Comparison of ENCODE assay signal across 10 cellular contexts in the genomic region with DNA sequence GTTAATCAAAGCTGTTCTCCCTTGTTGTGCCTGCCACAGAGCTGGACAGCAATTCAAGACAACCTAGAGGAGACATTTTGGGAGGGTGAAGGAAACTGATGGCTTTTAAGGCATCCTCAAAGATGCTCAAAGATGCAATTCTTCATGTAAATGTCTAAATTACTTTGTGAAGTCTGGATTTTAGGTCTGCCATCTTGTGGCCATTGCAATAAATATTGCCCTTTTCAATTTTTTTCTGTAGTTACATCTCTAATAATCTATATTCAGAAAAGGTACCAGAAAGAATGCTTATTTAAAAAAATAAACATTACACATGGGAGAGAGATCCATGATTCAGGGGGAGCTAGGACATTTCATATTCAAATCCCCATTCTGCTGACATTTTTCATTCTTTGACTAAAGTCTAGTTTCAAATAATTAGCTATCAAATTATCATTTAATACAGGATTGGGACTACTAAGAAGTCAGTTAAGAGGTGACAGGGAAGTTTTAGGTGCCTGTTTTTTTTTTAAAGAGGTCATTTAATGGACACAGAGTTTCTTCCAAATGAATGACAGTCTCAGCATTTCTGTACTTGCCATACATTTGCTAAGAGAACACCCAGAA.
A peak's percentile ranks its signal among the peaks of the same experiment; 100 is the strongest.
DNase-seq lines count a peak whose midpoint lies in the region; ATAC-seq, FAIRE-seq and TF ChIP-seq lines count a peak whose summit lies in the region.
"Had no signal": no experiment of that assay in that cellular context is flagged by ENCODE, and none has a peak within 500 bp of the region (broad histone marks: within the 10 kb centered on the region; RNA-seq: fewer than 3 reads in every experiment).

No MANE protein-coding gene starts in this region.

- no peak overlapping the region for H3K27ac Mint-ChIP-seq in Calu3 (ENCODE audit: unreplicated experiment)

- H3K36me3 Mint-ChIP-seq in Calu3 (ENCODE audit: insufficient read depth, unreplicated experiment) = no peaks in the 10 kb centered on the region

- no peak overlapping the region for H3K4me3 ChIP-seq in kidney (ENCODE audit: low read length in 2 of 2)

- intact Hi-C loops in kidney (cut with DNase I) (no loop called here), Calu3 (cut with micrococcal nuclease; ENCODE audit: unreplicated experiment) (loop anchor here (10.0 kb wide), 1 partner anchor 262 kb away; a partner anchor contains a TSS)

- TF ChIP-seq POLR2A in erythroblast (IDR thresholded peaks at IDR 0.05; ENCODE audit: low read length) = no peak

- CTCF ChIA-PET in Calu3 (lab: Charles Lee) = no interaction called here

- no peak for ATAC-seq in GM21526 (IDR thresholded peaks at IDR 0.05; ENCODE audit: low FRiP score, unreplicated experiment)

- FAIRE-seq in GM18507 (lab: Jason Lieb, UNC) (peak; percentile 38), kidney (lab: Jason Lieb, UNC) (no peak)
- FAIRE-seq: GM12892 had no signal

- H3K4me1 ChIP-seq in kidney (ENCODE audit: control insufficient read depth in 1 of 2, insufficient read depth in 1 of 2, low read depth in 1 of 2, low read length in 2 of 2) = no peaks in the 10 kb centered on the region

- DNase-seq in AG08396 (ENCODE audit: low spot score) (peak; percentile 12), GM18507 (ENCODE audit: extremely low spot score, insufficient read length, low read depth) (no peak), amniotic epithelial cell (ENCODE audit: low read depth) (peak; percentile 8), kidney (no peak), Calu3 (no peak), D341Med (ENCODE audit: low spot score) (no peak), erythroblast (lab: John Stamatoyannopoulos, UW) (no peak)
- DNase-seq: activated T-cell treated with anti-CD3 and anti-CD28 coated beads, Interleukin-2, amount 50 U/mL, for 1 hour had no signal

- no peak overlapping the region for H3K9ac ChIP-seq in kidney (ENCODE audit: low read length in 2 of 2)

- H3K27ac ChIP-seq in kidney (ENCODE audit: low read depth in 2 of 2, low read length in 2 of 2) = no peak overlapping the region

- H3K36me3 ChIP-seq in kidney (ENCODE audit: control insufficient read depth in 1 of 2, insufficient read depth in 2 of 2, low read length in 2 of 2) = no peaks in the 10 kb centered on the region

- H3K9me3 Mint-ChIP-seq in Calu3 (ENCODE audit: low read depth, unreplicated experiment) = peaks cover 2% of the 10 kb centered on the region

- no peaks in the 10 kb centered on the region for H3K27me3 Mint-ChIP-seq in Calu3 (ENCODE audit: unreplicated experiment)

- BruUV-seq in Calu3 (replicated peaks; lab: Mats Ljungman, UMichigan) = no TSS peak

- no peaks in the 10 kb centered on the region for H3K9me3 ChIP-seq in kidney (ENCODE audit: control insufficient read depth in 1 of 2, low read length in 2 of 2)

- TF ChIP-seq CTCF in kidney (IDR thresholded peaks at IDR 0.05; ENCODE audit: borderline replicate concordance, extremely low read depth, insufficient read depth) = peak; percentile 24
- TF ChIP-seq CTCF in Calu3 (IDR thresholded peaks at IDR 0.05; ENCODE audit: unreplicated experiment) = no peak

- H3K4me3 Mint-ChIP-seq in Calu3 (ENCODE audit: low read depth, unreplicated experiment) = no peak overlapping the region

- no peaks in the 10 kb centered on the region for H3K4me1 Mint-ChIP-seq in Calu3 (ENCODE audit: low read depth, unreplicated experiment)

Comparison
In these comparisons a context has a peak if more than half of its experiments do, and no peak if none do; other contexts are left out.
1. DNase-seq: peak in AG08396 (single experiment) and amniotic epithelial cell (single experiment); none in GM18507 (single experiment), kidney (single experiment), Calu3 (single experiment), D341Med (single experiment) and erythroblast (0 of 2).